20 cellular contexts compared by ENCODE assay signal in the genomic region with DNA sequence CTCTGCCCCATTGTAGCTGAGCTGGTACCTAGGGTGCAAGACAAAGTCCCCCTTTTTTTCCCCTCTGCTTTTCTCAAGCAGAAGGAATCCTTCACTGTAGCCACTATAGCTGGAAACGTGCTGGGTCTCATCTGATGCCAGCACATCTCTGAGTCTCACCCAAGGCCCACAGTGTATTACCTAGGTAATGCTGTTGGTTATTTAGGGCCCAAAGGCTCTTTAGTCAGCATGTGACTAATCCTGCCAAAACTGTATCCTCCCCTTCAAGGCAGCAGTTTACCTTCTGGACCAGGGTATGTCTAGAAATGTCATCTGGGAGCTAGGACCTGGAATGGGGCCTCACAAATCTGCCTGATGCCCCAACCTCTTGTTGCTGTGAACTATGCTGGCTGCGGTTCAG.
"Had no signal": no experiment of that assay in that cellular context is flagged by ENCODE, and none has a peak within 500 bp of the region (broad histone marks: within the 10 kb centered on the region; RNA-seq: fewer than 3 reads in every experiment).

No MANE protein-coding gene starts in this region.

- H3K36me3 ChIP-seq: esophagus muscularis mucosa, gastrocnemius medialis, heart right ventricle, left lung, lower lobe of right lung had no signal

- DNase-seq: dermis blood vessel endothelial cell; dorsolateral prefrontal cortex; effector CD4-positive, alpha-beta T cell; effector memory CD4-positive, alpha-beta T cell; foreskin melanocyte; gastrocnemius medialis; glutamatergic neuron; head of caudate nucleus; heart right ventricle; hippocampal formation; left cardiac atrium; left lung; left ventricle myocardium superior; lower lobe of right lung; mesenchymal stem cell; mucosa of descending colon; naive B cell had no signal

- H3K9me3 ChIP-seq: gastrocnemius medialis had no signal

- H3K27ac ChIP-seq: coronary artery, dorsolateral prefrontal cortex, esophagus muscularis mucosa, gastrocnemius medialis, heart right ventricle, left lung, lower lobe of right lung had no signal

- ATAC-seq: gastrocnemius medialis, heart right ventricle, left cardiac atrium, left lung, left ventricle myocardium superior, lower lobe of right lung, mucosa of descending colon had no signal

- H3K27me3 Mint-ChIP-seq: naive B cell had no signal

- H3K4me1 ChIP-seq: esophagus muscularis mucosa, gastrocnemius medialis, heart right ventricle, left lung, lower lobe of right lung had no signal

- H3K4me3 ChIP-seq: coronary artery, dorsolateral prefrontal cortex, esophagus muscularis mucosa, gastrocnemius medialis, heart right ventricle, left lung, lower lobe of right lung, mucosa of descending colon had no signal

- H3K4me1 Mint-ChIP-seq: naive B cell had no signal

- H3K27ac Mint-ChIP-seq: mesothelial cell of epicardium, naive B cell had no signal

- H3K4me3 Mint-ChIP-seq: mesothelial cell of epicardium, naive B cell had no signal

- H3K27me3 ChIP-seq: dorsolateral prefrontal cortex, esophagus muscularis mucosa, gastrocnemius medialis, heart right ventricle, left lung had no signal
